16 cellular contexts compared by ENCODE assay signal in genomic region chr4:173440888-173441287, GRCh38. TPM values are rescaled to one million over a fixed set of nuclear protein-coding genes. Genes with fewer than 3 reads are reported as not detected.
DNase-seq lines count a peak whose midpoint lies in the region; ATAC-seq and TF ChIP-seq lines count a peak whose summit lies in the region.
"Had no signal": no experiment of that assay in that cellular context is flagged by ENCODE, and none has a peak within 500 bp of the region (broad histone marks: within the 10 kb centered on the region; RNA-seq: fewer than 3 reads in every experiment).

No MANE protein-coding gene starts in this region.

- H3K27ac Mint-ChIP-seq in T-helper 2 cell treated with Interferon-gamma antibody and Interleukin-4, amounts not matched to agents 5 μg/mL and 100 μg/mL, for 36 hours: peak overlapping the region; percentile 27
- no peak overlapping the region for H3K27ac Mint-ChIP-seq in activated CD8-positive, alpha-beta T cell treated with anti-CD3 and anti-CD28 coated beads for 36 hours
- H3K27ac Mint-ChIP-seq in activated CD8-positive, alpha-beta T cell treated with anti-CD3 and anti-CD28 coated beads, Interleukin-2, amount 10 ng/mL, durations not matched to agents 7 days and 5 days: no peak overlapping the region
- no peak overlapping the region for H3K27ac Mint-ChIP-seq in stimulated activated naive CD8-positive, alpha-beta T cell treated with anti-CD3 and anti-CD28 coated beads, Interleukin-15, amount 100 ng/mL, for 72 hours
- H3K27ac Mint-ChIP-seq: CD4-positive, alpha-beta T cell; GM23338 had no signal

- POLR2A ChIA-PET in activated CD8-positive, alpha-beta T cell treated with anti-CD3 and anti-CD28 coated beads for 36 hours (lab: Charles Lee): no interaction called here
- POLR2A ChIA-PET in activated CD8-positive, alpha-beta T cell treated with anti-CD3 and anti-CD28 coated beads, Interleukin-2, amount 10 ng/mL, durations not matched to agents 7 days and 5 days (lab: Charles Lee): no interaction called here

- TF ChIP-seq CTCF in activated CD8-positive, alpha-beta T cell treated with anti-CD3 and anti-CD28 coated beads for 36 hours (IDR thresholded peaks at IDR 0.05): no peak

- intact Hi-C loops in activated CD8-positive, alpha-beta T cell treated with anti-CD3 and anti-CD28 coated beads for 36 hours (cut with micrococcal nuclease): no loop called here

- H3K9me3 Mint-ChIP-seq in T-helper 2 cell treated with Interferon-gamma antibody and Interleukin-4, amounts not matched to agents 5 μg/mL and 100 μg/mL, for 36 hours: no peaks in the 10 kb centered on the region
- H3K9me3 Mint-ChIP-seq in activated CD8-positive, alpha-beta T cell treated with anti-CD3 and anti-CD28 coated beads for 36 hours: peaks cover 2% of the 10 kb centered on the region
- H3K9me3 Mint-ChIP-seq in activated CD8-positive, alpha-beta T cell treated with anti-CD3 and anti-CD28 coated beads, Interleukin-2, amount 10 ng/mL, durations not matched to agents 7 days and 5 days (ENCODE audit: insufficient read depth): no peaks in the 10 kb centered on the region
- H3K9me3 Mint-ChIP-seq in stimulated activated naive CD8-positive, alpha-beta T cell treated with anti-CD3 and anti-CD28 coated beads, Interleukin-15, amount 100 ng/mL, for 72 hours: peaks cover 0 to 7% of the 10 kb centered on the region in 2 donors
- H3K9me3 Mint-ChIP-seq: CD4-positive, alpha-beta T cell; GM23338 had no signal

- no peaks in the 10 kb centered on the region for H3K36me3 Mint-ChIP-seq in T-helper 2 cell treated with Interferon-gamma antibody and Interleukin-4, amounts not matched to agents 5 μg/mL and 100 μg/mL, for 36 hours (ENCODE audit: low read depth)
- H3K36me3 Mint-ChIP-seq in activated CD8-positive, alpha-beta T cell treated with anti-CD3 and anti-CD28 coated beads for 36 hours (ENCODE audit: low read depth): no peaks in the 10 kb centered on the region
- no peaks in the 10 kb centered on the region for H3K36me3 Mint-ChIP-seq in activated CD8-positive, alpha-beta T cell treated with anti-CD3 and anti-CD28 coated beads, Interleukin-2, amount 10 ng/mL, durations not matched to agents 7 days and 5 days (ENCODE audit: low read depth)

- peak overlapping the region; percentile 30 for H3K4me3 Mint-ChIP-seq in T-helper 2 cell treated with Interferon-gamma antibody and Interleukin-4, amounts not matched to agents 5 μg/mL and 100 μg/mL, for 36 hours
- no peak overlapping the region for H3K4me3 Mint-ChIP-seq in activated CD8-positive, alpha-beta T cell treated with anti-CD3 and anti-CD28 coated beads for 36 hours
- H3K4me3 Mint-ChIP-seq in activated CD8-positive, alpha-beta T cell treated with anti-CD3 and anti-CD28 coated beads, Interleukin-2, amount 10 ng/mL, durations not matched to agents 7 days and 5 days: no peak overlapping the region
- H3K4me3 Mint-ChIP-seq in stimulated activated naive CD8-positive, alpha-beta T cell treated with anti-CD3 and anti-CD28 coated beads, Interleukin-15, amount 100 ng/mL, for 72 hours: no peak overlapping the region
- H3K4me3 Mint-ChIP-seq: CD4-positive, alpha-beta T cell; GM23338 had no signal

- CTCF ChIA-PET in activated CD8-positive, alpha-beta T cell treated with anti-CD3 and anti-CD28 coated beads for 36 hours (lab: Charles Lee): no interaction called here
- CTCF ChIA-PET in activated CD8-positive, alpha-beta T cell treated with anti-CD3 and anti-CD28 coated beads, Interleukin-2, amount 10 ng/mL, durations not matched to agents 7 days and 5 days (lab: Charles Lee): no interaction called here

- H3K27me3 Mint-ChIP-seq in T-helper 2 cell treated with Interferon-gamma antibody and Interleukin-4, amounts not matched to agents 5 μg/mL and 100 μg/mL, for 36 hours (ENCODE audit: low read depth): peaks cover 3% of the 10 kb centered on the region
- H3K27me3 Mint-ChIP-seq in activated CD8-positive, alpha-beta T cell treated with anti-CD3 and anti-CD28 coated beads for 36 hours: no peaks in the 10 kb centered on the region
- H3K27me3 Mint-ChIP-seq in activated CD8-positive, alpha-beta T cell treated with anti-CD3 and anti-CD28 coated beads, Interleukin-2, amount 10 ng/mL, durations not matched to agents 7 days and 5 days (ENCODE audit: low read depth): peaks cover 3% of the 10 kb centered on the region
- no peaks in the 10 kb centered on the region for H3K27me3 Mint-ChIP-seq in stimulated activated naive CD8-positive, alpha-beta T cell treated with anti-CD3 and anti-CD28 coated beads, Interleukin-15, amount 100 ng/mL, for 72 hours
- H3K27me3 Mint-ChIP-seq: CD4-positive, alpha-beta T cell had no signal

- DNase-seq in T-helper 2 cell treated with Interferon-gamma antibody and Interleukin-4, amounts not matched to agents 5 μg/mL and 100 μg/mL, for 36 hours (ENCODE audit: low spot score): no peak
- DNase-seq in T-helper 2 cell (no peak), iPS-NIHi11 (ENCODE audit: low spot score) (no peak)
- no peak for DNase-seq in activated CD8-positive, alpha-beta T cell treated with anti-CD3 and anti-CD28 coated beads for 36 hours
- DNase-seq in activated CD8-positive, alpha-beta T cell treated with anti-CD3 and anti-CD28 coated beads, Interleukin-2, amount 10 ng/mL, durations not matched to agents 7 days and 5 days: no peak
- DNase-seq in stimulated activated naive CD8-positive, alpha-beta T cell treated with anti-CD3 and anti-CD28 coated beads, Interleukin-15, amount 100 ng/mL, for 72 hours: no peak
- DNase-seq in stimulated activated naive CD8-positive, alpha-beta T cell treated with anti-CD3 and anti-CD28 coated beads, Interleukin-15, Interleukin-2, amounts not matched to agents 100 U/mL and 50 U/mL, for 24 hours: no peak
- DNase-seq: AML-193; Caco-2; CD4-positive, alpha-beta T cell; GDM1; HCEC 1CT had no signal

- peaks cover 13% of the 10 kb centered on the region for H3K4me1 Mint-ChIP-seq in T-helper 2 cell treated with Interferon-gamma antibody and Interleukin-4, amounts not matched to agents 5 μg/mL and 100 μg/mL, for 36 hours (ENCODE audit: low read depth)
- H3K4me1 Mint-ChIP-seq in activated CD8-positive, alpha-beta T cell treated with anti-CD3 and anti-CD28 coated beads for 36 hours (ENCODE audit: low read depth): peaks cover 2% of the 10 kb centered on the region
- no peaks in the 10 kb centered on the region for H3K4me1 Mint-ChIP-seq in activated CD8-positive, alpha-beta T cell treated with anti-CD3 and anti-CD28 coated beads, Interleukin-2, amount 10 ng/mL, durations not matched to agents 7 days and 5 days (ENCODE audit: low read depth)
- H3K4me1 Mint-ChIP-seq in stimulated activated naive CD8-positive, alpha-beta T cell treated with anti-CD3 and anti-CD28 coated beads, Interleukin-15, amount 100 ng/mL, for 72 hours: no peaks in the 10 kb centered on the region

- ATAC-seq in activated CD8-positive, alpha-beta T cell treated with anti-CD3 and anti-CD28 coated beads for 36 hours: peak; percentile 39
- no peak for ATAC-seq in activated CD8-positive, alpha-beta T cell treated with anti-CD3 and anti-CD28 coated beads, Interleukin-2, amount 10 ng/mL, durations not matched to agents 7 days and 5 days
- ATAC-seq in stimulated activated naive CD8-positive, alpha-beta T cell treated with anti-CD3 and anti-CD28 coated beads, Interleukin-15, amount 100 ng/mL, for 72 hours: peak; percentile 89
- ATAC-seq in stimulated activated naive CD8-positive, alpha-beta T cell treated with anti-CD3 and anti-CD28 coated beads, Interleukin-15, Interleukin-2, amounts not matched to agents 100 U/mL and 50 U/mL, for 24 hours: no peak
- ATAC-seq: A549, GM23338 had no signal

RNA-seq across cellular contexts. Expression of gene SCRG1, which starts 42.0 kb away (rescaled TPM):
- not detected for total RNA-seq in activated CD8-positive, alpha-beta T cell treated with anti-CD3 and anti-CD28 coated beads for 36 hours
- not detected for total RNA-seq in activated CD8-positive, alpha-beta T cell treated with anti-CD3 and anti-CD28 coated beads, Interleukin-2, amount 10 ng/mL, durations not matched to agents 7 days and 5 days
- total RNA-seq: Caco-2; CD4-positive, alpha-beta T cell; Daoy; GM23338; HT-29 had no signal

Comparison
In these comparisons a context has a peak if more than half of its experiments do, and no peak if none do; other contexts are left out.
1. ATAC-seq: peak in activated CD8-positive, alpha-beta T cell treated with anti-CD3 and anti-CD28 coated beads for 36 hours (single experiment) and stimulated activated naive CD8-positive, alpha-beta T cell treated with anti-CD3 and anti-CD28 coated beads, Interleukin-15, amount 100 ng/mL, for 72 hours (single experiment); none in activated CD8-positive, alpha-beta T cell treated with anti-CD3 and anti-CD28 coated beads, Interleukin-2, amount 10 ng/mL, durations not matched to agents 7 days and 5 days (single experiment) and stimulated activated naive CD8-positive, alpha-beta T cell treated with anti-CD3 and anti-CD28 coated beads, Interleukin-15, Interleukin-2, amounts not matched to agents 100 U/mL and 50 U/mL, for 24 hours (single experiment).